17 cellular contexts compared by ENCODE assay signal in genomic region chr6:20352346-20352745, GRCh38. TPM values are rescaled to one million over a fixed set of nuclear protein-coding genes. Genes with fewer than 3 reads are reported as not detected.
A peak's percentile ranks its signal among the peaks of the same experiment; 100 is the strongest.
DNase-seq lines count a peak whose midpoint lies in the region; ATAC-seq lines count a peak whose summit lies in the region.
"Had no signal": no experiment of that assay in that cellular context is flagged by ENCODE, and none has a peak within 500 bp of the region (broad histone marks: within the 10 kb centered on the region; RNA-seq: fewer than 3 reads in every experiment).

No MANE protein-coding gene starts in this region.

- peak; percentile 65 for ATAC-seq in activated naive CD8-positive, alpha-beta T cell treated with anti-CD3 and anti-CD28 coated beads, Interleukin-2, amount 50 U/mL, for 24 hours
- ATAC-seq in stimulated activated naive CD8-positive, alpha-beta T cell treated with anti-CD3 and anti-CD28 coated beads, Interleukin-15, amount 100 ng/mL, for 72 hours: peak; percentile 46

- intact Hi-C loops in CD4-positive, alpha-beta memory T cell (cut with micrococcal nuclease): no loop called here

- H3K36me3 ChIP-seq in CD4-positive, alpha-beta memory T cell (ENCODE audit: insufficient read depth, low read length): no peaks in the 10 kb centered on the region
- H3K36me3 ChIP-seq: MG63 had no signal

- no peaks in the 10 kb centered on the region for H3K27me3 Mint-ChIP-seq in activated naive CD8-positive, alpha-beta T cell
- H3K27me3 Mint-ChIP-seq in activated naive CD8-positive, alpha-beta T cell treated with anti-CD3 and anti-CD28 coated beads for 36 hours: no peaks in the 10 kb centered on the region
- no peaks in the 10 kb centered on the region for H3K27me3 Mint-ChIP-seq in activated naive CD8-positive, alpha-beta T cell treated with anti-CD3 and anti-CD28 coated beads, Interleukin-2, amount 50 U/mL, for 24 hours
- no peaks in the 10 kb centered on the region for H3K27me3 Mint-ChIP-seq in stimulated activated naive CD8-positive, alpha-beta T cell treated with anti-CD3 and anti-CD28 coated beads, Interleukin-15, amount 100 ng/mL, for 72 hours
- H3K27me3 Mint-ChIP-seq in CD4-positive, alpha-beta memory T cell: no peaks in the 10 kb centered on the region

- POLR2A ChIA-PET in CD4-positive, alpha-beta memory T cell (lab: Charles Lee; ENCODE audit: partially characterized antibody): interaction anchor here (2.2 kb wide), 1 partner anchor 14 kb away, joined by 8 read pairs; no protein-coding TSS in a partner anchor

- CTCF ChIA-PET in CD4-positive, alpha-beta memory T cell (lab: Charles Lee; ENCODE audit: partially characterized antibody): interaction anchor here (1.2 to 1.3 kb wide), 2 partner anchors 16 to 52 kb away, joined by 4 read pairs; no protein-coding TSS in a partner anchor

- peak overlapping the region; percentile 36 for H3K27ac Mint-ChIP-seq in activated naive CD8-positive, alpha-beta T cell
- H3K27ac Mint-ChIP-seq in activated naive CD8-positive, alpha-beta T cell treated with anti-CD3 and anti-CD28 coated beads for 36 hours: no peak overlapping the region
- H3K27ac Mint-ChIP-seq in activated naive CD8-positive, alpha-beta T cell treated with anti-CD3 and anti-CD28 coated beads, Interleukin-2, amount 50 U/mL, for 24 hours: peak overlapping the region; percentile 5
- H3K27ac Mint-ChIP-seq in stimulated activated naive CD8-positive, alpha-beta T cell treated with anti-CD3 and anti-CD28 coated beads, Interleukin-15, amount 100 ng/mL, for 72 hours: peak overlapping the region in 1 of 2 donors; percentile 34
- H3K27ac Mint-ChIP-seq in CD4-positive, alpha-beta memory T cell: no peak overlapping the region

- H3K9me3 Mint-ChIP-seq in activated naive CD8-positive, alpha-beta T cell (ENCODE audit: low read depth): no peaks in the 10 kb centered on the region
- H3K9me3 Mint-ChIP-seq in activated naive CD8-positive, alpha-beta T cell treated with anti-CD3 and anti-CD28 coated beads for 36 hours: peaks cover 8% of the 10 kb centered on the region
- H3K9me3 Mint-ChIP-seq in activated naive CD8-positive, alpha-beta T cell treated with anti-CD3 and anti-CD28 coated beads, Interleukin-2, amount 50 U/mL, for 24 hours: peaks cover 7% of the 10 kb centered on the region
- H3K9me3 Mint-ChIP-seq in stimulated activated naive CD8-positive, alpha-beta T cell treated with anti-CD3 and anti-CD28 coated beads, Interleukin-15, amount 100 ng/mL, for 72 hours: peaks cover 4 to 36% of the 10 kb centered on the region in 2 donors
- peaks cover 5 to 15% (median 10%) of the 10 kb centered on the region in 8 donors for H3K9me3 Mint-ChIP-seq in CD4-positive, alpha-beta memory T cell

- peaks cover 7% of the 10 kb centered on the region for H3K36me3 Mint-ChIP-seq in activated naive CD8-positive, alpha-beta T cell
- H3K36me3 Mint-ChIP-seq in activated naive CD8-positive, alpha-beta T cell treated with anti-CD3 and anti-CD28 coated beads for 36 hours: peaks cover 1% of the 10 kb centered on the region
- peaks cover 6% of the 10 kb centered on the region for H3K36me3 Mint-ChIP-seq in activated naive CD8-positive, alpha-beta T cell treated with anti-CD3 and anti-CD28 coated beads, Interleukin-2, amount 50 U/mL, for 24 hours (ENCODE audit: low read depth)
- peaks cover 1 to 15% of the 10 kb centered on the region in 2 donors for H3K36me3 Mint-ChIP-seq in CD4-positive, alpha-beta memory T cell

- peaks cover 12% of the 10 kb centered on the region for H3K4me1 Mint-ChIP-seq in activated naive CD8-positive, alpha-beta T cell (ENCODE audit: low read depth)
- peaks cover 6% of the 10 kb centered on the region for H3K4me1 Mint-ChIP-seq in activated naive CD8-positive, alpha-beta T cell treated with anti-CD3 and anti-CD28 coated beads for 36 hours
- H3K4me1 Mint-ChIP-seq in activated naive CD8-positive, alpha-beta T cell treated with anti-CD3 and anti-CD28 coated beads, Interleukin-2, amount 50 U/mL, for 24 hours: peaks cover 10% of the 10 kb centered on the region
- peaks cover under 1% of the 10 kb centered on the region for H3K4me1 Mint-ChIP-seq in stimulated activated naive CD8-positive, alpha-beta T cell treated with anti-CD3 and anti-CD28 coated beads, Interleukin-15, amount 100 ng/mL, for 72 hours
- H3K4me1 Mint-ChIP-seq in CD4-positive, alpha-beta memory T cell: peaks cover 0 to 2% (median 1%) of the 10 kb centered on the region in 4 donors

- no peak overlapping the region for H3K27ac ChIP-seq in CD4-positive, alpha-beta memory T cell (ENCODE audit: low read depth, low read length)

- no peak overlapping the region for H3K4me3 Mint-ChIP-seq in activated naive CD8-positive, alpha-beta T cell
- H3K4me3 Mint-ChIP-seq in activated naive CD8-positive, alpha-beta T cell treated with anti-CD3 and anti-CD28 coated beads for 36 hours: no peak overlapping the region
- H3K4me3 Mint-ChIP-seq in activated naive CD8-positive, alpha-beta T cell treated with anti-CD3 and anti-CD28 coated beads, Interleukin-2, amount 50 U/mL, for 24 hours: no peak overlapping the region
- no peak overlapping the region for H3K4me3 Mint-ChIP-seq in stimulated activated naive CD8-positive, alpha-beta T cell treated with anti-CD3 and anti-CD28 coated beads, Interleukin-15, amount 100 ng/mL, for 72 hours
- H3K4me3 Mint-ChIP-seq in CD4-positive, alpha-beta memory T cell: no peak overlapping the region

- H3K27me3 ChIP-seq in CD4-positive, alpha-beta memory T cell (ENCODE audit: insufficient read depth, low read length): no peaks in the 10 kb centered on the region
- H3K27me3 ChIP-seq: MG63 had no signal

- peaks cover 0 to 3% of the 10 kb centered on the region in 2 donors for H3K9me3 ChIP-seq in CD4-positive, alpha-beta memory T cell (ENCODE audit: control insufficient read depth in 1 of 2, low read length in 2 of 2)
- H3K9me3 ChIP-seq: MG63 had no signal

- no peak for DNase-seq in activated naive CD8-positive, alpha-beta T cell treated with anti-CD3 and anti-CD28 coated beads for 36 hours
- DNase-seq in OCI-M2 (lab: John Stamatoyannopoulos, UW; ENCODE audit: unreplicated experiment) (peak; percentile 49), Kasumi-1 (lab: John Stamatoyannopoulos, UW) (no peak)
- DNase-seq in activated naive CD8-positive, alpha-beta T cell treated with anti-CD3 and anti-CD28 coated beads, Interleukin-2, amount 50 U/mL, for 24 hours: no peak
- no peak for DNase-seq in stimulated activated naive CD8-positive, alpha-beta T cell treated with anti-CD3 and anti-CD28 coated beads, Interleukin-15, amount 100 ng/mL, for 72 hours
- no peak for DNase-seq in CD4-positive, alpha-beta memory T cell
- DNase-seq: ACHN, C1 segment of cervical spinal cord, DMS79, H7, MG63, NCI-H1048, NCI-H1436 treated with DMSO at 0.1 percent for 48 hours, NCI-H2029, NCI-H345, NCI-H524 treated with DMSO at 0.1 percent for 48 hours had no signal

- no peak overlapping the region for H3K4me3 ChIP-seq in CD4-positive, alpha-beta memory T cell (ENCODE audit: low read length in 2 of 2)
- H3K4me3 ChIP-seq: MG63 had no signal

- no peaks in the 10 kb centered on the region for H3K4me1 ChIP-seq in CD4-positive, alpha-beta memory T cell (ENCODE audit: insufficient read depth, low read length)

RNA-seq across cellular contexts. Expression of gene E2F3, which starts 49.3 kb away (rescaled TPM):
- 10 to 100 TPM; 21.5 to 22.8 TPM for total RNA-seq in activated naive CD8-positive, alpha-beta T cell treated with anti-CD3 and anti-CD28 coated beads for 36 hours
- total RNA-seq in CD4-positive, alpha-beta memory T cell: 10 to 100 TPM; 25.2 to 25.5 TPM
- polyA plus RNA-seq in CD4-positive, alpha-beta memory T cell: 1 to 10 TPM; 1.3 to 5.3 TPM

Comparison
In these comparisons a context has a peak if more than half of its experiments do, and no peak if none do; other contexts are left out.
1. H3K27ac Mint-ChIP-seq: peak in activated naive CD8-positive, alpha-beta T cell (single experiment) and activated naive CD8-positive, alpha-beta T cell treated with anti-CD3 and anti-CD28 coated beads, Interleukin-2, amount 50 U/mL, for 24 hours (single experiment); none in activated naive CD8-positive, alpha-beta T cell treated with anti-CD3 and anti-CD28 coated beads for 36 hours (single experiment) and CD4-positive, alpha-beta memory T cell (0 of 7).